ENCODE assay signal across 8 cellular contexts in the genomic region with DNA sequence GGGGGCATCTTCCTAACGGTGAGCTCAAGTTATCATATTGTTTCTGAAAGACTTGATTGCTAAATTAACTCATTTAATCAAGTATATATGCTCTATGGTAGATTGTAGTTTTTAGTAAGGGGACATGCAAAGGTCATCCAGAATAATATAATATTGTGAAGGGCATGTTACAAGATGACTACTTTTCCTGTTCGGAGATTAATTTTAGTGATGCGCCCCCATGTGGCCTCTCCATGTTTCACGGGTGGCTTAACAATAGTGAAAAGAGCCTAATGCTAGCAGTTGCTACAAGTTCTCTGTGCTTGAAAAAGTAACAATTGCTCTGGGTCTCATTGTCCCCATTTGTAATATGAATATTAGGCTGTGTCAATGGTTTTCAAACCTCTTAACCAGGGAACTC. TPM values are rescaled to one million over a fixed set of nuclear protein-coding genes. Genes with fewer than 3 reads are reported as not detected.
DNase-seq lines count a peak whose midpoint lies in the region; ATAC-seq and TF ChIP-seq lines count a peak whose summit lies in the region.

No MANE protein-coding gene starts in this region.

- peaks cover 15% of the 10 kb centered on the region for H3K27me3 Mint-ChIP-seq in activated T-helper 2 cell treated with anti-CD3 and anti-CD28 coated beads, Interferon-gamma antibody, Interleukin-2, Interleukin-4, amounts not matched to agents 10 μg/mL and 5 μg/mL and 100 μg/mL, durations not matched to agents 14 hours and 24 hours and 36 hours (ENCODE audit: low read depth)

- no peaks in the 10 kb centered on the region for H3K27me3 ChIP-seq in OCI-LY1 (ENCODE audit: insufficient read depth, low read length)

- H3K4me2 ChIP-seq in OCI-LY1 (ENCODE audit: low read length): no peak overlapping the region

- no peaks in the 10 kb centered on the region for H3K4me1 ChIP-seq in OCI-LY1 (ENCODE audit: insufficient read depth, low read length, severe bottlenecking)

- DNase-seq in AG09319 (ENCODE audit: extremely low read depth, low read depth): no peak
- peak; percentile 9 for DNase-seq in activated T-helper 2 cell treated with anti-CD3 and anti-CD28 coated beads, Interferon-gamma antibody, Interleukin-2, Interleukin-4, amounts not matched to agents 10 μg/mL and 5 μg/mL and 100 μg/mL, durations not matched to agents 14 hours and 24 hours and 36 hours (ENCODE audit: low spot score)
- peak; percentile 36 for DNase-seq in left ventricle myocardium superior
- peak; percentile 4 to 23 for DNase-seq in stimulated activated CD4-positive, alpha-beta T cell treated with anti-CD3 and anti-CD28 coated beads, Interleukin-4, amount 100 ng/mL, for 4 hours

- H3K36me3 ChIP-seq in OCI-LY1 (ENCODE audit: insufficient read depth, low read length): no peaks in the 10 kb centered on the region

- H3K36me3 Mint-ChIP-seq in activated T-helper 2 cell treated with anti-CD3 and anti-CD28 coated beads, Interferon-gamma antibody, Interleukin-2, Interleukin-4, amounts not matched to agents 10 μg/mL and 5 μg/mL and 100 μg/mL, durations not matched to agents 14 hours and 24 hours and 36 hours (ENCODE audit: low read depth): no peaks in the 10 kb centered on the region

- no peaks in the 10 kb centered on the region for H3K9me2 ChIP-seq in OCI-LY1 (ENCODE audit: low read depth, low read length)

- H3K9me3 ChIP-seq in OCI-LY1 (ENCODE audit: low read length): no peaks in the 10 kb centered on the region

- peak; percentile 68 for ATAC-seq in GM18511 (IDR thresholded peaks at IDR 0.05; ENCODE audit: unreplicated experiment)
- no peak for ATAC-seq in left ventricle myocardium superior
- ATAC-seq in GM19463 (IDR thresholded peaks at IDR 0.05; ENCODE audit: unreplicated experiment): no peak
- ATAC-seq in HG03045 (IDR thresholded peaks at IDR 0.05; ENCODE audit: unreplicated experiment): no peak

- no peak overlapping the region for H3K27ac Mint-ChIP-seq in activated T-helper 2 cell treated with anti-CD3 and anti-CD28 coated beads, Interferon-gamma antibody, Interleukin-2, Interleukin-4, amounts not matched to agents 10 μg/mL and 5 μg/mL and 100 μg/mL, durations not matched to agents 14 hours and 24 hours and 36 hours

- H3F3A ChIP-seq in OCI-LY1 (ENCODE audit: insufficient read depth, low read length): no peaks in the 10 kb centered on the region

- no peak overlapping the region for H3K27ac ChIP-seq in OCI-LY1 (ENCODE audit: low read depth, low read length, poor library complexity, severe bottlenecking)

- no peaks in the 10 kb centered on the region for H3K79me2 ChIP-seq in OCI-LY1 (ENCODE audit: insufficient read depth, low read length)

- no peaks in the 10 kb centered on the region for H3K4me1 Mint-ChIP-seq in activated T-helper 2 cell treated with anti-CD3 and anti-CD28 coated beads, Interferon-gamma antibody, Interleukin-2, Interleukin-4, amounts not matched to agents 10 μg/mL and 5 μg/mL and 100 μg/mL, durations not matched to agents 14 hours and 24 hours and 36 hours (ENCODE audit: low read depth)

- peak; percentile 54 for TF ChIP-seq CTCF in AG09319 (IDR thresholded peaks at IDR 0.05; ENCODE audit: low read depth, low read length)
- peak; percentile 58 for TF ChIP-seq CTCF in OCI-LY1 (IDR thresholded peaks at IDR 0.05; ENCODE audit: low read length)

- intact Hi-C loops in activated T-helper 2 cell treated with anti-CD3 and anti-CD28 coated beads, Interferon-gamma antibody, Interleukin-2, Interleukin-4, amounts not matched to agents 10 μg/mL and 5 μg/mL and 100 μg/mL, durations not matched to agents 14 hours and 24 hours and 36 hours (cut with micrococcal nuclease): loop anchor here (2.0 kb wide), 1 partner anchor 1217 kb away; no protein-coding TSS in a partner anchor
- intact Hi-C loops in left ventricle myocardium superior (cut with micrococcal nuclease): no loop called here

- H2AFZ ChIP-seq in OCI-LY1 (ENCODE audit: low read length): no peak overlapping the region

- H3K4me3 ChIP-seq in OCI-LY1 (ENCODE audit: low read depth, low read length, poor library complexity, severe bottlenecking): no peak overlapping the region

- no peaks in the 10 kb centered on the region for H3K9me3 Mint-ChIP-seq in activated T-helper 2 cell treated with anti-CD3 and anti-CD28 coated beads, Interferon-gamma antibody, Interleukin-2, Interleukin-4, amounts not matched to agents 10 μg/mL and 5 μg/mL and 100 μg/mL, durations not matched to agents 14 hours and 24 hours and 36 hours

- no peak overlapping the region for H3K9ac ChIP-seq in OCI-LY1 (ENCODE audit: low read length)

- H4K20me1 ChIP-seq in OCI-LY1 (ENCODE audit: insufficient read depth, low read length): no peaks in the 10 kb centered on the region

- H3K4me3 Mint-ChIP-seq in activated T-helper 2 cell treated with anti-CD3 and anti-CD28 coated beads, Interferon-gamma antibody, Interleukin-2, Interleukin-4, amounts not matched to agents 10 μg/mL and 5 μg/mL and 100 μg/mL, durations not matched to agents 14 hours and 24 hours and 36 hours (ENCODE audit: low read depth): no peak overlapping the region

RNA-seq across cellular contexts. Expression of gene SMPX, which starts 12.2 kb away (rescaled TPM):
- total RNA-seq in activated T-helper 2 cell treated with anti-CD3 and anti-CD28 coated beads, Interferon-gamma antibody, Interleukin-2, Interleukin-4, amounts not matched to agents 10 μg/mL and 5 μg/mL and 100 μg/mL, durations not matched to agents 14 hours and 24 hours and 36 hours: not detected in 2 replicates
- 622 TPM for total RNA-seq in left ventricle myocardium superior

Comparison
In these comparisons a context has a peak if more than half of its experiments do, and no peak if none do; other contexts are left out.
1. RNA of gene SMPX, which starts 12.2 kb away (total RNA-seq): 622 TPM in left ventricle myocardium superior (single experiment); not detected in activated T-helper 2 cell treated with anti-CD3 and anti-CD28 coated beads, Interferon-gamma antibody, Interleukin-2, Interleukin-4, amounts not matched to agents 10 μg/mL and 5 μg/mL and 100 μg/mL, durations not matched to agents 14 hours and 24 hours and 36 hours; every median in the first group is over 100 times any median in the second.